In the genomic region with DNA sequence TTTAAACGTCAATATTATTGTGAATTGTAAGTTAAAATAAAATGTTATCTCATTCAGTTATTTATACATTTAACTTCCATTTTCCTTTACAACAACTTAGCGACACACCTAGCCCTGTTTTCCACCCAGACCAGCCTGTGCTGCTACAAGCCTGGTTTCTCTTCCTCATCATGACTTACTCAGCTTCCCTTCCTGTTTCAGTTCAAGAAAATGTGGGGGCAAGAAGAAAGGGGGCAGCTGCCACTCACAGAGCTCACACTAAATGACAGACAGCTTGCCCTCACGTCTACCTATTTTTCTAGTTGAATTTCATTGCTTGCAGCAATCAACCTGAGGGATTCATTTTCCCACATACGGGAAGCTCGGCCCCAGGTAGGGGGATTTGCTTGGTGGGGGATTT, we compare ENCODE assay signal across 2 cellular contexts.
A peak's percentile ranks its signal among the peaks of the same experiment; 100 is the strongest.
DNase-seq lines count a peak whose midpoint lies in the region; ATAC-seq lines count a peak whose summit lies in the region.
"Not testable (repeated sequence)": the region's sequence is repeated elsewhere in the genome, so short reads cannot be mapped to it uniquely, and the experiment has no call there.

No MANE protein-coding gene starts in this region.

- not testable (repeated sequence) for H3K4me1 Mint-ChIP-seq in naive B cell; stimulated activated naive B cell treated with anti-CD40 and anti-IgM and Interleukin-4, amounts not matched to agents 10 μg/mL and 1 μg/mL and 100 μg/mL, for 72 hours

- not testable (repeated sequence) for H3K27ac Mint-ChIP-seq in naive B cell; stimulated activated naive B cell treated with anti-CD40 and anti-IgM and Interleukin-4, amounts not matched to agents 10 μg/mL and 1 μg/mL and 100 μg/mL, for 72 hours

- not testable (repeated sequence) for H3K9me3 Mint-ChIP-seq in naive B cell; stimulated activated naive B cell treated with anti-CD40 and anti-IgM and Interleukin-4, amounts not matched to agents 10 μg/mL and 1 μg/mL and 100 μg/mL, for 72 hours

- DNase-seq in naive B cell; stimulated activated naive B cell treated with anti-CD40 and anti-IgM and Interleukin-4, amounts not matched to agents 10 μg/mL and 1 μg/mL and 100 μg/mL, for 72 hours: not testable (repeated sequence)

- ATAC-seq in naive B cell (ENCODE audit: low read depth in 2 of 2) = peak; percentile 68 to 90
- ATAC-seq in stimulated activated naive B cell treated with anti-CD40 and anti-IgM and Interleukin-4, amounts not matched to agents 10 μg/mL and 1 μg/mL and 100 μg/mL, for 72 hours (replicated peaks) = peak; percentile 89 to 96

- H3K27me3 Mint-ChIP-seq in naive B cell; stimulated activated naive B cell treated with anti-CD40 and anti-IgM and Interleukin-4, amounts not matched to agents 10 μg/mL and 1 μg/mL and 100 μg/mL, for 72 hours: not testable (repeated sequence)

- H3K4me3 Mint-ChIP-seq in naive B cell; stimulated activated naive B cell treated with anti-CD40 and anti-IgM and Interleukin-4, amounts not matched to agents 10 μg/mL and 1 μg/mL and 100 μg/mL, for 72 hours: not testable (repeated sequence)

- H3K36me3 Mint-ChIP-seq in naive B cell; stimulated activated naive B cell treated with anti-CD40 and anti-IgM and Interleukin-4, amounts not matched to agents 10 μg/mL and 1 μg/mL and 100 μg/mL, for 72 hours: not testable (repeated sequence)
